ENCODE assay signal across 15 cellular contexts in the genomic region with DNA sequence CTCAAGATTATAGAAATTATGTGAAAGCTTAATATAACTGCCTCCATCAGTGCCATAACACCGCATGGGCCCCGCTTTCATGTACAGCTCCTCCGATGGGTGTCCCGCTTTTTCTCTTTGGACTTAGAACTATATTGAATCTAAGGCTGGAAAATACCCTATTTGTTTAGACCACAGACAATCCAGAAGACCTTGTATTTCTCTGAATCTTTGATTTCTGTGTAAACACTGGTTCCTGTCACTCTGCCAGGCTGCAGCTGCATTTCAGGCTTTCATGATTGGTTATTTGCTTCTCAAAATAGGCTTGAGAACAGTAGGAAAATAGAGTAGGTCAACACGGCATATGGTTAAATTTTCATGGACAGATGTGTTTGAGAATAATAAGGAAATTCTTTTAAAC.
"Had no signal": no experiment of that assay in that cellular context is flagged by ENCODE, and none has a peak within 500 bp of the region (broad histone marks: within the 10 kb centered on the region; RNA-seq: fewer than 3 reads in every experiment).

No MANE protein-coding gene starts in this region.

- H3K27ac Mint-ChIP-seq: activated B cell treated with CpG ODN at 0.5 μM for 24 hours; activated CD4-positive, alpha-beta T cell treated with anti-CD3 and anti-CD28 coated beads, Interleukin-2, amount 10 ng/mL, durations not matched to agents 24 days and 14 days; activated naive CD4-positive, alpha-beta T cell treated with anti-CD3 and anti-CD28 coated beads for 36 hours; naive B cell had no signal

- H3K36me3 ChIP-seq: cardiac muscle cell, gastrocnemius medialis, right atrium auricular region, transverse colon had no signal

- ATAC-seq: gastrocnemius medialis had no signal

- H3K4me3 ChIP-seq: cardiac muscle cell, gastrocnemius medialis, right atrium auricular region, smooth muscle cell, transverse colon had no signal

- H3K27me3 ChIP-seq: cardiac muscle cell, gastrocnemius medialis, right atrium auricular region, transverse colon had no signal

- DNase-seq: activated B cell treated with CpG ODN at 0.5 μM for 24 hours; activated CD4-positive, alpha-beta T cell treated with anti-CD3 and anti-CD28 coated beads, Interleukin-2, amount 10 ng/mL, durations not matched to agents 24 days and 14 days; activated naive CD4-positive, alpha-beta T cell treated with anti-CD3 and anti-CD28 coated beads for 36 hours; effector CD8-positive, alpha-beta T cell; gastrocnemius medialis; kidney; naive B cell; T-helper 2 cell; transverse colon had no signal

- H3K27ac ChIP-seq: cardiac muscle cell, gastrocnemius medialis, right atrium auricular region, transverse colon had no signal

- H3K4me1 Mint-ChIP-seq: activated B cell treated with CpG ODN at 0.5 μM for 24 hours; activated CD4-positive, alpha-beta T cell treated with anti-CD3 and anti-CD28 coated beads, Interleukin-2, amount 10 ng/mL, durations not matched to agents 24 days and 14 days; naive B cell had no signal

- H3K9me3 Mint-ChIP-seq: activated CD4-positive, alpha-beta T cell treated with anti-CD3 and anti-CD28 coated beads, Interleukin-2, amount 10 ng/mL, durations not matched to agents 24 days and 14 days; activated naive CD4-positive, alpha-beta T cell treated with anti-CD3 and anti-CD28 coated beads for 36 hours had no signal

- H3K4me3 Mint-ChIP-seq: activated B cell treated with CpG ODN at 0.5 μM for 24 hours; activated CD4-positive, alpha-beta T cell treated with anti-CD3 and anti-CD28 coated beads, Interleukin-2, amount 10 ng/mL, durations not matched to agents 24 days and 14 days; activated naive CD4-positive, alpha-beta T cell treated with anti-CD3 and anti-CD28 coated beads for 36 hours; naive B cell had no signal

- FAIRE-seq: astrocyte, colon, kidney, TTC549 had no signal

- H3K36me3 Mint-ChIP-seq: naive B cell had no signal
